Comparison of ENCODE assay signal across 9 cellular contexts in the genomic region with DNA sequence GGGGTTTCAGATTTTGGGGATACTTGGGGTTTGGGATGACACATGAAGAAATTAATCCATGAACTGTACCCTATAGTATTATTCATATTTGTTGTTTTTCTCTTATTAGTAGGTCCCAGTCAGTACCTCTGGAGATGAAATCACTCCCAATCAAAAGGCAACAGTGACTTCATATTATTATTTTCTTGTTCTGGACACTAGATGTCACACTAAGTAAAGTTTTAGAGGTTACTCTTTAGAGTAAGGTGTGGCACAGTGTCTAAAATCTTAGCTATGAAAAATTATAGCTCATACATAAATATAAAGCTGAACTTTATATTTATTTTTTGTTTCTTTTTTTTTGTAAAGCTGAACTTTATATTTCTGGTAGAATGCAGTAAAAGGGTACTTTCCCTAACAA. TPM values are rescaled to one million over a fixed set of nuclear protein-coding genes. Genes with fewer than 3 reads are reported as not detected.
A peak's percentile ranks its signal among the peaks of the same experiment; 100 is the strongest.
DNase-seq lines count a peak whose midpoint lies in the region; ATAC-seq, FAIRE-seq and TF ChIP-seq lines count a peak whose summit lies in the region.
"Had no signal": no experiment of that assay in that cellular context is flagged by ENCODE, and none has a peak within 500 bp of the region (broad histone marks: within the 10 kb centered on the region; RNA-seq: fewer than 3 reads in every experiment).

No MANE protein-coding gene starts in this region.

- TF ChIP-seq POLR2A in H54 (IDR thresholded peaks at IDR 0.05; ENCODE audit: low read depth, low read length): no peak

- POLR2A ChIA-PET in CD4-positive, alpha-beta T cell (lab: Charles Lee): interaction anchor here (0.7 to 1.2 kb wide), 8 partner anchors 83 to 1158 kb away, joined by 3 to 8 read pairs (median 4); no protein-coding TSS in a partner anchor

- peak; percentile 70 for TF ChIP-seq CTCF in CD4-positive, alpha-beta T cell (IDR thresholded peaks at IDR 0.05)
- TF ChIP-seq CTCF in dorsolateral prefrontal cortex (IDR thresholded peaks at IDR 0.05 in 54 of 56, conservative IDR thresholded peaks at IDR 0.05 in 2 of 56; ENCODE audit: low read depth in 1 of 56, partially characterized antibody in 56 of 56): peak in 55 of 56 donors; percentile 30 to 79 (median 61)
- peak; percentile 27 for TF ChIP-seq CTCF in nephron progenitor cell (IDR thresholded peaks at IDR 0.05)

- H3K4me3 ChIP-seq in dorsolateral prefrontal cortex: no peak overlapping the region

- peak; percentile 89 for ATAC-seq in CD4-positive, alpha-beta T cell (ENCODE audit: poor library complexity)
- no peak for ATAC-seq in HG02763 (IDR thresholded peaks at IDR 0.05; ENCODE audit: unreplicated experiment)

- H3K9me3 Mint-ChIP-seq in CD4-positive, alpha-beta T cell: no peaks in the 10 kb centered on the region
- H3K9me3 Mint-ChIP-seq in nephron progenitor cell: no peaks in the 10 kb centered on the region
- H3K9me3 Mint-ChIP-seq: dendritic cell treated with granulocyte-macrophage colony-stimulating factor and Interleukin-4, amounts not matched to agents 40 ng/mL and 50 ng/mL, for 4 days had no signal

- no peaks in the 10 kb centered on the region for H3K4me1 Mint-ChIP-seq in CD4-positive, alpha-beta T cell (ENCODE audit: low read depth)
- H3K4me1 Mint-ChIP-seq in nephron progenitor cell: peaks cover 34% of the 10 kb centered on the region

- no peak overlapping the region for H3K4me3 Mint-ChIP-seq in CD4-positive, alpha-beta T cell
- no peak overlapping the region for H3K4me3 Mint-ChIP-seq in nephron progenitor cell
- H3K4me3 Mint-ChIP-seq: dendritic cell treated with granulocyte-macrophage colony-stimulating factor and Interleukin-4, amounts not matched to agents 40 ng/mL and 50 ng/mL, for 4 days had no signal

- no peak for DNase-seq in CD4-positive, alpha-beta T cell
- DNase-seq in H54 (ENCODE audit: insufficient read length, low spot score) (peak; percentile 3), NCI-H82 treated with DMSO at 0.1 percent for 48 hours (lab: John Stamatoyannopoulos, UW; ENCODE audit: unreplicated experiment) (peak; percentile 31), dorsolateral prefrontal cortex (no peak), nephron progenitor cell (no peak), mesenteric fat pad (ENCODE audit: low spot score) (no peak), activated gamma-delta T cell treated with Interleukin-2 at 50 U/mL for 16 hours (no peak)

- intact Hi-C loops in CD4-positive, alpha-beta T cell (cut with DNase I, micrococcal nuclease): loop anchor here (1.0 to 10.0 kb wide), 6 partner anchors 45 to 510 kb away; no protein-coding TSS in a partner anchor
- intact Hi-C loops in dorsolateral prefrontal cortex (cut with DNase I): loop anchor here in 1 of 2 donors (1.0 to 5.0 kb wide), 2 partner anchors 140 to 233 kb away; no protein-coding TSS in a partner anchor

- H3K27me3 Mint-ChIP-seq in CD4-positive, alpha-beta T cell: peaks cover 4% of the 10 kb centered on the region
- H3K27me3 Mint-ChIP-seq in nephron progenitor cell (ENCODE audit: low read depth, poor library complexity): no peaks in the 10 kb centered on the region
- H3K27me3 Mint-ChIP-seq: dendritic cell treated with granulocyte-macrophage colony-stimulating factor and Interleukin-4, amounts not matched to agents 40 ng/mL and 50 ng/mL, for 4 days had no signal

- no peaks in the 10 kb centered on the region for H3K9me3 ChIP-seq in CD4-positive, alpha-beta T cell (ENCODE audit: control insufficient read depth, low read length)

- no peaks in the 10 kb centered on the region for H3K36me3 Mint-ChIP-seq in CD4-positive, alpha-beta T cell (ENCODE audit: low read depth)
- H3K36me3 Mint-ChIP-seq in nephron progenitor cell (ENCODE audit: low read depth): peaks cover 27% of the 10 kb centered on the region

- H3K27me3 ChIP-seq in CD4-positive, alpha-beta T cell (ENCODE audit: control insufficient read depth, insufficient read depth, low read length): no peaks in the 10 kb centered on the region
- H3K27me3 ChIP-seq in dorsolateral prefrontal cortex: no peaks in the 10 kb centered on the region

- CTCF ChIA-PET in CD4-positive, alpha-beta T cell (lab: Charles Lee): interaction anchor here (0.5 to 8.1 kb wide), 16 partner anchors 9 to 279 kb away, joined by 3 to 77 read pairs (median 3); a partner anchor contains a TSS

- H3K27ac Mint-ChIP-seq in CD4-positive, alpha-beta T cell: no peak overlapping the region
- H3K27ac Mint-ChIP-seq in nephron progenitor cell: no peak overlapping the region
- H3K27ac Mint-ChIP-seq: dendritic cell treated with granulocyte-macrophage colony-stimulating factor and Interleukin-4, amounts not matched to agents 40 ng/mL and 50 ng/mL, for 4 days had no signal

- H3K27ac ChIP-seq in CD4-positive, alpha-beta T cell (ENCODE audit: low read depth, low read length): no peak overlapping the region
- peak overlapping the region in 2 of 59 donors; percentile 6 to 39 for H3K27ac ChIP-seq in dorsolateral prefrontal cortex

- FAIRE-seq in H54 (lab: Jason Lieb, UNC): no peak

RNA-seq across cellular contexts. Expression of a gene that starts 35.1 kb away (rescaled TPM):
- not detected for total RNA-seq in CD4-positive, alpha-beta T cell
- 10 to 100 TPM in 86 of 120 experiments, 1 to 10 TPM in 34; 4.5 to 26.2 (median 12.7) TPM for total RNA-seq in dorsolateral prefrontal cortex
- total RNA-seq in mesenteric fat pad: 81.3 TPM

RNA-seq across cellular contexts. Expression of a gene that starts 46.1 kb away (rescaled TPM):
- total RNA-seq in CD4-positive, alpha-beta T cell: 1 to 10 TPM in 1 of 2 experiments, under 1 TPM in 1; 0.69 to 1.3 TPM
- 1 to 10 TPM; 1.1 to 8.9 (median 3.7) TPM for total RNA-seq in dorsolateral prefrontal cortex
- 7.3 TPM for total RNA-seq in mesenteric fat pad

Comparison
In these comparisons a context has a peak if more than half of its experiments do, and no peak if none do; other contexts are left out.
1. DNase-seq: peak in H54 (single experiment) and NCI-H82 treated with DMSO at 0.1 percent for 48 hours (single experiment); none in CD4-positive, alpha-beta T cell (0 of 10), dorsolateral prefrontal cortex (0 of 10), nephron progenitor cell (single experiment), mesenteric fat pad (single experiment) and activated gamma-delta T cell treated with Interleukin-2 at 50 U/mL for 16 hours (single experiment).
2. RNA of a gene that starts 35.1 kb away (total RNA-seq): 81.3 TPM in mesenteric fat pad (single experiment) and 4.5 to 26.2 TPM in dorsolateral prefrontal cortex; not detected in CD4-positive, alpha-beta T cell; every median in the first group is over 4 times any median in the second.
3. Peak in every context shown above with its lines, with median percentiles within 50 percentile points of each other: CTCF ChIP-seq.